In genomic region chr10:21699575-21699974, GRCh38 we compare ENCODE assay signal across 21 cellular contexts.
DNase-seq lines count a peak whose midpoint lies in the region; ATAC-seq, FAIRE-seq and TF ChIP-seq lines count a peak whose summit lies in the region.
"Had no signal": no experiment of that assay in that cellular context is flagged by ENCODE, and none has a peak within 500 bp of the region (broad histone marks: within the 10 kb centered on the region; RNA-seq: fewer than 3 reads in every experiment).

No MANE protein-coding gene starts in this region.

- H3K4me2 ChIP-seq in A549, result no peak overlapping the region
- H3K4me2 ChIP-seq: BLaER1 treated with 17β-estradiol and CSF1 and Interleukin-3, amounts not matched to agents 10 nM and 100 nM had no signal

- 96% methylated on average over 3 of the region's 3 CpGs for WGBS in A549 (ENCODE audit: missing lambda C conversion rate)
- WGBS in endodermal cell (ENCODE audit: insufficient coverage in 1 of 2, insufficient read length in 1 of 2), 2 experiments, result 97% methylated on average over 3 of the region's 3 CpGs; no CpG with 5 or more reads in 1 of the 2 experiments

- no peak for TF ChIP-seq EP300 in A549 (IDR thresholded peaks at IDR 0.05)

- no peak for TF ChIP-seq RAD21 in A549 (conservative IDR thresholded peaks at IDR 0.05 in 1 of 2, IDR thresholded peaks at IDR 0.05 in 1 of 2)

- peaks cover 31% of the 10 kb centered on the region for H3K9me3 Mint-ChIP-seq in endodermal cell
- peaks cover 20% of the 10 kb centered on the region for H3K9me3 Mint-ChIP-seq in activated CD8-positive, alpha-beta memory T cell treated with anti-CD3 and anti-CD28 coated beads, Interleukin-2, amount 10 ng/mL, durations not matched to agents 7 days and 5 days (ENCODE audit: low read depth)

- peaks cover 10% of the 10 kb centered on the region for H3K4me1 Mint-ChIP-seq in endodermal cell
- H3K4me1 Mint-ChIP-seq in activated CD8-positive, alpha-beta memory T cell treated with anti-CD3 and anti-CD28 coated beads, Interleukin-2, amount 10 ng/mL, durations not matched to agents 7 days and 5 days, result peaks cover 18% of the 10 kb centered on the region

- DNase-seq in A549 (ENCODE audit: low read depth in 1 of 2, low spot score in 1 of 2) (no peak), endodermal cell (no peak), NCI-H1417 treated with DMSO at 0.1 percent for 48 hours (lab: John Stamatoyannopoulos, UW) (no peak)
- no peak for DNase-seq in activated CD8-positive, alpha-beta memory T cell treated with anti-CD3 and anti-CD28 coated beads, Interleukin-2, amount 10 ng/mL, durations not matched to agents 7 days and 5 days
- DNase-seq: 8988T; AML-193; Caco-2; Calu3; CD4-positive, alpha-beta T cell; CD8-positive, alpha-beta T cell; DMS79 treated with DMSO at 0.1 percent for 48 hours; GF-D8 had no signal

- no peak for TF ChIP-seq POLR2A in A549 (IDR thresholded peaks at IDR 0.05; ENCODE audit: low read length)

- no peak overlapping the region for H3K27ac ChIP-seq in A549
- no peak overlapping the region for H3K27ac ChIP-seq in HEK293 (ENCODE audit: extremely low read depth, low read depth, low read length)
- no peak overlapping the region for H3K27ac ChIP-seq in endodermal cell (ENCODE audit: low read depth, low read length)
- H3K27ac ChIP-seq: BLaER1 treated with 17β-estradiol and CSF1 and Interleukin-3, amounts not matched to agents 10 nM and 100 nM; C4-2B had no signal

- no peak for FAIRE-seq in A549 (lab: Jason Lieb, UNC)
- FAIRE-seq: A204.1, D721Med, G401.6, GM12891 had no signal

- H3K4me1 ChIP-seq in A549 (no peaks in the 10 kb centered on the region), HEK293 (ENCODE audit: control insufficient read depth, insufficient read depth, low read length) (no peaks in the 10 kb centered on the region), endodermal cell (ENCODE audit: control insufficient read depth, insufficient read depth, low read length) (no peaks in the 10 kb centered on the region)
- H3K4me1 ChIP-seq: Caco-2 had no signal

- H3K9me3 ChIP-seq in A549, result peaks cover 22% of the 10 kb centered on the region
- H3K9me3 ChIP-seq in HEK293 (ENCODE audit: control insufficient read depth, insufficient read depth, low read depth, low read length), result no peaks in the 10 kb centered on the region
- peaks cover 43% of the 10 kb centered on the region for H3K9me3 ChIP-seq in endodermal cell (ENCODE audit: control insufficient read depth, low read length)

- H3K36me3 ChIP-seq in HEK293 (ENCODE audit: control insufficient read depth in 2 of 2, insufficient read depth in 1 of 2, low read length in 2 of 2) (no peaks in the 10 kb centered on the region; a peak in 1 of 3 replicates), endodermal cell (ENCODE audit: control insufficient read depth, insufficient read depth, low read length) (peaks cover 57% of the 10 kb centered on the region)

- no peak overlapping the region for H3K9ac ChIP-seq in endodermal cell (ENCODE audit: extremely low read depth, low read length, poor library complexity, severe bottlenecking)
- H3K9ac ChIP-seq: BLaER1 treated with 17β-estradiol and CSF1 and Interleukin-3, amounts not matched to agents 10 nM and 100 nM had no signal

- H3K27me3 Mint-ChIP-seq in endodermal cell (ENCODE audit: insufficient read depth), result no peaks in the 10 kb centered on the region
- no peaks in the 10 kb centered on the region for H3K27me3 Mint-ChIP-seq in activated CD8-positive, alpha-beta memory T cell treated with anti-CD3 and anti-CD28 coated beads, Interleukin-2, amount 10 ng/mL, durations not matched to agents 7 days and 5 days
- H3K27me3 Mint-ChIP-seq: B cell; CD4-positive, alpha-beta T cell had no signal

- no peak overlapping the region for H3K4me3 ChIP-seq in A549
- H3K4me3 ChIP-seq in HEK293 (ENCODE audit: low read depth, low read length), result no peak overlapping the region
- peak overlapping the region; percentile 55 for H3K4me3 ChIP-seq in endodermal cell (ENCODE audit: low read length)
- H3K4me3 ChIP-seq: BLaER1 treated with 17β-estradiol and CSF1 and Interleukin-3, amounts not matched to agents 10 nM and 100 nM had no signal

- H3K27ac Mint-ChIP-seq in endodermal cell, result no peak overlapping the region
- no peak overlapping the region for H3K27ac Mint-ChIP-seq in activated CD8-positive, alpha-beta memory T cell treated with anti-CD3 and anti-CD28 coated beads, Interleukin-2, amount 10 ng/mL, durations not matched to agents 7 days and 5 days
- H3K27ac Mint-ChIP-seq: B cell; CD4-positive, alpha-beta T cell; CD8-positive, alpha-beta T cell had no signal

- POLR2A ChIA-PET in A549 (lab: Yijun Ruan, JAX) (no interaction called here), HEK293 (lab: Yijun Ruan, JAX) (no interaction called here)

- no peak overlapping the region for H3K4me3 Mint-ChIP-seq in endodermal cell
- no peak overlapping the region for H3K4me3 Mint-ChIP-seq in activated CD8-positive, alpha-beta memory T cell treated with anti-CD3 and anti-CD28 coated beads, Interleukin-2, amount 10 ng/mL, durations not matched to agents 7 days and 5 days
- H3K4me3 Mint-ChIP-seq: B cell; CD4-positive, alpha-beta T cell; CD8-positive, alpha-beta T cell had no signal

- ATAC-seq in A549 (no peak), GM19397 (IDR thresholded peaks at IDR 0.05; ENCODE audit: unreplicated experiment) (no peak)
- ATAC-seq in activated CD8-positive, alpha-beta memory T cell treated with anti-CD3 and anti-CD28 coated beads, Interleukin-2, amount 10 ng/mL, durations not matched to agents 7 days and 5 days, result no peak
- ATAC-seq: CD8-positive, alpha-beta T cell had no signal

- CTCF ChIA-PET in A549 (lab: Yijun Ruan, JAX), result interaction anchor here (0.6 kb wide), 1 partner anchor 280 kb away, joined by 3 read pairs; no protein-coding TSS in a partner anchor
- CTCF ChIA-PET in HEK293 (lab: Yijun Ruan, JAX), result interaction anchor here (0.5 to 0.6 kb wide), 2 partner anchors 17 to 573 kb away, joined by 4 read pairs; no protein-coding TSS in a partner anchor
- CTCF ChIA-PET in activated CD8-positive, alpha-beta memory T cell treated with anti-CD3 and anti-CD28 coated beads, Interleukin-2, amount 10 ng/mL, durations not matched to agents 7 days and 5 days (lab: Charles Lee), result no interaction called here

- no peaks in the 10 kb centered on the region for H3K27me3 ChIP-seq in endodermal cell (ENCODE audit: control insufficient read depth, insufficient read depth, low read length, poor library complexity, severe bottlenecking)
- H3K27me3 ChIP-seq: BLaER1 treated with 17β-estradiol and CSF1 and Interleukin-3, amounts not matched to agents 10 nM and 100 nM had no signal

- H3K36me3 Mint-ChIP-seq in endodermal cell (ENCODE audit: low read depth), result peaks cover 60% of the 10 kb centered on the region
- peaks cover 65% of the 10 kb centered on the region for H3K36me3 Mint-ChIP-seq in activated CD8-positive, alpha-beta memory T cell treated with anti-CD3 and anti-CD28 coated beads, Interleukin-2, amount 10 ng/mL, durations not matched to agents 7 days and 5 days

- TF ChIP-seq CTCF in A549 (IDR thresholded peaks at IDR 0.05) (no peak), HEK293 (tag by site-specific recombination; IDR thresholded peaks at IDR 0.05) (no peak), endodermal cell (conservative IDR thresholded peaks at IDR 0.05) (no peak)

TF ChIP-seq in A549, 52 proteins besides CTCF, POLR2A, EP300 and RAD21:
- TF ChIP-seq CEBPB (IDR thresholded peaks at IDR 0.05) (no peak), BCL3 (IDR thresholded peaks at IDR 0.05) (no peak), POLR2AphosphoS2 (conservative IDR thresholded peaks at IDR 0.05; ENCODE audit: low read length) (no peak), CBX2 (IDR thresholded peaks at IDR 0.05; ENCODE audit: borderline replicate concordance, low read depth) (no peak), ZSCAN20 (CRISPR knock-in tag; IDR thresholded peaks at IDR 0.05) (no peak), HDAC2 (IDR thresholded peaks at IDR 0.05) (0 out of 2 replicates have a peak, but pooled peaks have one; percentile 53)
TF ChIP-seq in A549: peak in this region for 1.

TF ChIP-seq in HEK293, 187 proteins besides CTCF, POLR2A, EP300 and RAD21:
- TF ChIP-seq PRDM4 (tag by site-specific recombination; IDR thresholded peaks at IDR 0.05) (no peak), SETDB1 (IDR thresholded peaks at IDR 0.05; ENCODE audit: insufficient read length, low read length) (peak; percentile 24), ZNF639 (tag by site-specific recombination; IDR thresholded peaks at IDR 0.05) (no peak)
